33 cellular contexts compared by ENCODE assay signal in the genomic region with DNA sequence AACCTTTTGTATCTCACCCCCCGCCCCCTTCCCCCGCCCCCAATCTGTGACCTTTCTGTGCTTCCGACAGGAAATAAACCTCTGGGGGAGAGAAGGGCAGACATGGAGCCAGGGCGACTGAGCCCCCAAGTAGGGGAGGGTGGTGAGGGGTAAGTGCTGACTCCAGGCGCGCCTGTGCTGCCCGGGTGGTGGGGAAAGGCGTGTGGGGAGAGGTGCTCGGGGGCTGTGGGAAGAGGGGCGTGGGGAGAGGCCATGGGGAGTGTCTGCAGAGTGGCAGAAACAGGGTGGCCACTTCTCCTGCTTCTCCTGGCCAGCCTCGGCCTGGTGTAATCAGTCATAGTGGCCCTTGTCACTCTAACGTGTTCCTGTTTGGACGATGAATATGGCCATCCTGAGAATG. TPM values are rescaled to one million over a fixed set of nuclear protein-coding genes. Genes with fewer than 3 reads are reported as not detected.
"Had no signal": no experiment of that assay in that cellular context is flagged by ENCODE, and none has a peak within 500 bp of the region (broad histone marks: within the 10 kb centered on the region; RNA-seq: fewer than 3 reads in every experiment).

No MANE protein-coding gene starts in this region.

- ATAC-seq: left colon; left lung; mucosa of descending colon; naive thymus-derived CD4-positive, alpha-beta T cell; natural killer cell treated with Interleukin-12 subunit alpha and Interleukin-12 subunit beta and Interleukin-15 and Interleukin-18, amount 100 ng/mL, for 72 hours; psoas muscle; stimulated activated memory B cell treated with anti-CD40 and anti-IgM and Interleukin-4, amounts not matched to agents 10 μg/mL and 1 μg/mL and 100 μg/mL, for 72 hours; stimulated activated naive CD8-positive, alpha-beta T cell treated with anti-CD3 and anti-CD28 coated beads, Interleukin-15, amount 100 ng/mL, for 72 hours had no signal

- DNase-seq: islet precursor cell; kidney glomerular epithelial cell; left colon; mesendoderm; midbrain; naive thymus-derived CD4-positive, alpha-beta T cell; nucleus accumbens; stimulated activated CD4-positive, alpha-beta T cell treated with anti-CD3 and anti-CD28 coated beads, Interleukin-1b, Interleukin-23, amount 100 ng/mL, for 48 hours; stimulated activated CD4-positive, alpha-beta T cell treated with anti-CD3 and anti-CD28 coated beads, Interleukin-2, amount 100 ng/mL, for 48 hours; stimulated activated CD4-positive, alpha-beta T cell treated with anti-CD3 and anti-CD28 coated beads, Interleukin-4, amount 100 ng/mL, for 4 hours; stimulated activated CD8-positive, alpha-beta memory T cell treated with anti-CD3 and anti-CD28 coated beads, Interleukin-4, amount 100 ng/mL, for 48 hours; stimulated activated naive CD4-positive, alpha-beta T cell treated with Interleukin-2 at 50 U/mL for 16 hours; stimulated activated naive CD8-positive, alpha-beta T cell treated with anti-CD3 and anti-CD28 coated beads, Interleukin-15, amount 100 ng/mL, for 72 hours; substantia nigra; thyroid gland; transverse colon had no signal

- H3K9me3 Mint-ChIP-seq: naive thymus-derived CD4-positive, alpha-beta T cell; natural killer cell treated with Interleukin-12 subunit alpha and Interleukin-12 subunit beta and Interleukin-15 and Interleukin-18, amount 100 ng/mL, for 72 hours; stimulated activated memory B cell treated with anti-CD40 and anti-IgM and Interleukin-4, amounts not matched to agents 10 μg/mL and 1 μg/mL and 100 μg/mL, for 72 hours; stimulated activated naive CD8-positive, alpha-beta T cell treated with anti-CD3 and anti-CD28 coated beads, Interleukin-15, amount 100 ng/mL, for 72 hours had no signal

- H3K27ac Mint-ChIP-seq: naive thymus-derived CD4-positive, alpha-beta T cell; natural killer cell treated with Interleukin-12 subunit alpha and Interleukin-12 subunit beta and Interleukin-15 and Interleukin-18, amount 100 ng/mL, for 72 hours; stimulated activated memory B cell treated with anti-CD40 and anti-IgM and Interleukin-4, amounts not matched to agents 10 μg/mL and 1 μg/mL and 100 μg/mL, for 72 hours; stimulated activated naive CD8-positive, alpha-beta T cell treated with anti-CD3 and anti-CD28 coated beads, Interleukin-15, amount 100 ng/mL, for 72 hours had no signal

- H3K9ac ChIP-seq: parathyroid adenoma had no signal

- H3K9me3 ChIP-seq: left lung, mucosa of descending colon, psoas muscle, right lobe of liver, thyroid gland, transverse colon, upper lobe of left lung, vagina had no signal

- H3K4me1 ChIP-seq: parathyroid adenoma had no signal

- H3K4me1 Mint-ChIP-seq: naive thymus-derived CD4-positive, alpha-beta T cell; stimulated activated memory B cell treated with anti-CD40 and anti-IgM and Interleukin-4, amounts not matched to agents 10 μg/mL and 1 μg/mL and 100 μg/mL, for 72 hours; stimulated activated naive CD8-positive, alpha-beta T cell treated with anti-CD3 and anti-CD28 coated beads, Interleukin-15, amount 100 ng/mL, for 72 hours had no signal

- H3K4me3 Mint-ChIP-seq: naive thymus-derived CD4-positive, alpha-beta T cell; natural killer cell treated with Interleukin-12 subunit alpha and Interleukin-12 subunit beta and Interleukin-15 and Interleukin-18, amount 100 ng/mL, for 72 hours; stimulated activated memory B cell treated with anti-CD40 and anti-IgM and Interleukin-4, amounts not matched to agents 10 μg/mL and 1 μg/mL and 100 μg/mL, for 72 hours; stimulated activated naive CD8-positive, alpha-beta T cell treated with anti-CD3 and anti-CD28 coated beads, Interleukin-15, amount 100 ng/mL, for 72 hours had no signal

- H3K27me3 ChIP-seq: hepatocyte, right lobe of liver, thyroid gland, vagina had no signal

- H3K4me3 ChIP-seq: hepatocyte, left lung, lung, mucosa of descending colon, psoas muscle, right lobe of liver, smooth muscle cell, thyroid gland, transverse colon, upper lobe of left lung, vagina had no signal

- H3K36me3 Mint-ChIP-seq: natural killer cell treated with Interleukin-12 subunit alpha and Interleukin-12 subunit beta and Interleukin-15 and Interleukin-18, amount 100 ng/mL, for 72 hours had no signal

- H3K27ac ChIP-seq: hepatocyte, left lung, parathyroid adenoma, psoas muscle, right lobe of liver, thyroid gland, transverse colon, upper lobe of left lung, vagina had no signal

RNA-seq across cellular contexts. Expression of a gene that starts 8.0 kb away (rescaled TPM):
- total RNA-seq: hepatocyte; left colon; liver; mucosa of descending colon; naive thymus-derived CD4-positive, alpha-beta T cell; osteocyte; right lobe of liver; smooth muscle cell; transverse colon had no signal
- polyA plus RNA-seq: naive thymus-derived CD4-positive, alpha-beta T cell; neural cell had no signal

RNA-seq across cellular contexts. Expression of a gene that starts 34.5 kb away (rescaled TPM):
- total RNA-seq: skeletal muscle tissue, urinary bladder, vagina had no signal
- polyA plus RNA-seq: naive thymus-derived CD4-positive, alpha-beta T cell had no signal
